In genomic region chr7:40700653-40701475, GRCh38 we compare ENCODE assay signal across 11 cellular contexts.
DNase-seq lines count a peak whose midpoint lies in the region; ATAC-seq, FAIRE-seq and TF ChIP-seq lines count a peak whose summit lies in the region.
"Had no signal": no experiment of that assay in that cellular context is flagged by ENCODE, and none has a peak within 500 bp of the region (broad histone marks: within the 10 kb centered on the region; RNA-seq: fewer than 3 reads in every experiment).

No MANE protein-coding gene starts in this region.

- peak overlapping the region; percentile 75 for H3K27ac Mint-ChIP-seq in activated T-helper 2 cell treated with anti-CD3 and anti-CD28 coated beads, Interferon-gamma antibody, Interleukin-2, Interleukin-4, amounts not matched to agents 10 μg/mL and 5 μg/mL and 100 μg/mL, durations not matched to agents 14 hours and 24 hours and 36 hours

- H3K27me3 ChIP-seq in esophagus squamous epithelium = no peaks in the 10 kb centered on the region
- H3K27me3 ChIP-seq in psoas muscle (ENCODE audit: insufficient read depth in 3 of 3, low read length in 2 of 3) = peaks cover 0 to 2% (median 0%) of the 10 kb centered on the region in 3 donors
- H3K27me3 ChIP-seq: adrenal gland, thyroid gland had no signal

- 67% methylated on average over 8 to 9 of the region's 9 CpGs for WGBS in esophagus squamous epithelium, 2 donors
- WGBS in psoas muscle, 3 donors = 69 to 75% (median 72%) methylated on average over 9 of the region's 9 CpGs

- H3K4me1 Mint-ChIP-seq in activated T-helper 2 cell treated with anti-CD3 and anti-CD28 coated beads, Interferon-gamma antibody, Interleukin-2, Interleukin-4, amounts not matched to agents 10 μg/mL and 5 μg/mL and 100 μg/mL, durations not matched to agents 14 hours and 24 hours and 36 hours (ENCODE audit: low read depth) = peaks cover 21% of the 10 kb centered on the region

- no peak for ATAC-seq in HG03521 (IDR thresholded peaks at IDR 0.05; ENCODE audit: unreplicated experiment)
- ATAC-seq in psoas muscle = no peak
- no peak for ATAC-seq in GM19035 (IDR thresholded peaks at IDR 0.05; ENCODE audit: unreplicated experiment)

- H3K4me3 Mint-ChIP-seq in activated T-helper 2 cell treated with anti-CD3 and anti-CD28 coated beads, Interferon-gamma antibody, Interleukin-2, Interleukin-4, amounts not matched to agents 10 μg/mL and 5 μg/mL and 100 μg/mL, durations not matched to agents 14 hours and 24 hours and 36 hours (ENCODE audit: low read depth) = no peak overlapping the region

- FAIRE-seq in HTR-8/SVneo (lab: Jason Lieb, UNC) = no peak

- H3K9me3 Mint-ChIP-seq in activated T-helper 2 cell treated with anti-CD3 and anti-CD28 coated beads, Interferon-gamma antibody, Interleukin-2, Interleukin-4, amounts not matched to agents 10 μg/mL and 5 μg/mL and 100 μg/mL, durations not matched to agents 14 hours and 24 hours and 36 hours = no peaks in the 10 kb centered on the region

- no peak for TF ChIP-seq POLR2A in esophagus squamous epithelium (IDR thresholded peaks at IDR 0.05)

- H3K27ac ChIP-seq in esophagus squamous epithelium (no peak overlapping the region), psoas muscle (no peak overlapping the region)
- H3K27ac ChIP-seq: adrenal gland, thyroid gland had no signal

- peak; percentile 39 for DNase-seq in AG20443 (ENCODE audit: low spot score)
- DNase-seq in HTR-8/SVneo (ENCODE audit: insufficient read length, low spot score) = peak; percentile 9
- no peak for DNase-seq in activated T-helper 2 cell treated with anti-CD3 and anti-CD28 coated beads, Interferon-gamma antibody, Interleukin-2, Interleukin-4, amounts not matched to agents 10 μg/mL and 5 μg/mL and 100 μg/mL, durations not matched to agents 14 hours and 24 hours and 36 hours (ENCODE audit: low spot score)
- peak; percentile 30 for DNase-seq in left kidney (ENCODE audit: low read depth, low spot score)
- no peak for DNase-seq in esophagus squamous epithelium (lab: John Stamatoyannopoulos, UW)
- DNase-seq in psoas muscle = no peak
- DNase-seq: adrenal gland, NCI-H510A, thyroid gland had no signal

- no peaks in the 10 kb centered on the region for H3K9me3 ChIP-seq in esophagus squamous epithelium
- H3K9me3 ChIP-seq in psoas muscle = no peaks in the 10 kb centered on the region
- H3K9me3 ChIP-seq: adrenal gland, thyroid gland had no signal

- H3K4me1 ChIP-seq in esophagus squamous epithelium = no peaks in the 10 kb centered on the region
- H3K4me1 ChIP-seq in psoas muscle = no peaks in the 10 kb centered on the region
- H3K4me1 ChIP-seq: adrenal gland, thyroid gland had no signal

- H3K4me3 ChIP-seq in esophagus squamous epithelium = no peak overlapping the region
- no peak overlapping the region for H3K4me3 ChIP-seq in psoas muscle
- H3K4me3 ChIP-seq: adrenal gland, thyroid gland had no signal

- H3K36me3 ChIP-seq in esophagus squamous epithelium (no peaks in the 10 kb centered on the region), psoas muscle (ENCODE audit: insufficient read depth in 1 of 2, low read depth in 1 of 2) (no peaks in the 10 kb centered on the region)
- H3K36me3 ChIP-seq: adrenal gland, thyroid gland had no signal

- H3K36me3 Mint-ChIP-seq in activated T-helper 2 cell treated with anti-CD3 and anti-CD28 coated beads, Interferon-gamma antibody, Interleukin-2, Interleukin-4, amounts not matched to agents 10 μg/mL and 5 μg/mL and 100 μg/mL, durations not matched to agents 14 hours and 24 hours and 36 hours (ENCODE audit: low read depth) = no peaks in the 10 kb centered on the region

- intact Hi-C loops in activated T-helper 2 cell treated with anti-CD3 and anti-CD28 coated beads, Interferon-gamma antibody, Interleukin-2, Interleukin-4, amounts not matched to agents 10 μg/mL and 5 μg/mL and 100 μg/mL, durations not matched to agents 14 hours and 24 hours and 36 hours (cut with micrococcal nuclease) = loop anchor here (1.0 to 10.0 kb wide), 2 partner anchors 8 to 1184 kb away; no protein-coding TSS in a partner anchor
- intact Hi-C loops in esophagus squamous epithelium (cut with DNase I) = no loop called here
- intact Hi-C loops in psoas muscle (cut with DNase I) = no loop called here

- TF ChIP-seq CTCF in esophagus squamous epithelium (IDR thresholded peaks at IDR 0.05) = no peak
- TF ChIP-seq CTCF in psoas muscle (IDR thresholded peaks at IDR 0.05) = no peak

- H3K27me3 Mint-ChIP-seq in activated T-helper 2 cell treated with anti-CD3 and anti-CD28 coated beads, Interferon-gamma antibody, Interleukin-2, Interleukin-4, amounts not matched to agents 10 μg/mL and 5 μg/mL and 100 μg/mL, durations not matched to agents 14 hours and 24 hours and 36 hours (ENCODE audit: low read depth) = no peaks in the 10 kb centered on the region

Comparison
In these comparisons a context has a peak if more than half of its experiments do, and no peak if none do; other contexts are left out.
1. DNase-seq: peak in AG20443 (single experiment), HTR-8/SVneo (single experiment) and left kidney (single experiment); none in activated T-helper 2 cell treated with anti-CD3 and anti-CD28 coated beads, Interferon-gamma antibody, Interleukin-2, Interleukin-4, amounts not matched to agents 10 μg/mL and 5 μg/mL and 100 μg/mL, durations not matched to agents 14 hours and 24 hours and 36 hours (single experiment), esophagus squamous epithelium (single experiment) and psoas muscle (0 of 2).